ENCODE assay signal across 7 cellular contexts in the genomic region with DNA sequence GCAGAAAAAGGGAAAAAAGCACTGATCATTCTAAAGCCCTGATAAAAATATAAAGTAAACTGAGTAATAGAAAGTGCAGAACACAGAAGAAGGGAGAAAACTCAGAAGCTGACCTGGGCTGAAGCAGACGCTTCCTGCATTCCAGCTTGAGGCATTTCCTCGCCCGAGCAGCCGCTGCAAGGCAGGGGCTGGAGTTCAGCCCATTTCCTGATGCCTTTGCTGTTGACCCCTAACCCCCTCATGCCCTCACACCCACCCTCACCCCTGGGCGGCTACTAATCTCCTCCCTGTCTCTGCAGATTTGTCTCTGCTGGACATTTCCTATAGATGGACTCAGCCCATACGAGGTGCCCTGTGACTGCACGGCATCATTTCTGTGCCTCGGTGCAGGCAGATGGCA.
"Had no signal": no experiment of that assay in that cellular context is flagged by ENCODE, and none has a peak within 500 bp of the region (broad histone marks: within the 10 kb centered on the region; RNA-seq: fewer than 3 reads in every experiment).

No MANE protein-coding gene starts in this region.

- ATAC-seq: HepG2 had no signal

- H3K27ac ChIP-seq: GM23248, HL-60 had no signal

- DNase-seq: GM23248, H7, HCEC 1CT, KBM-7 had no signal

- FAIRE-seq: HepG2 had no signal

- H3K4me3 ChIP-seq: GM23248 had no signal

- H3K4me3 Mint-ChIP-seq: IgD-negative memory B cell had no signal

- H3K36me3 Mint-ChIP-seq: IgD-negative memory B cell had no signal

- H3K4me1 Mint-ChIP-seq: IgD-negative memory B cell had no signal

- H3K27ac Mint-ChIP-seq: IgD-negative memory B cell had no signal

- H2AFZ ChIP-seq: GM23248 had no signal

- H3K9ac ChIP-seq: GM23248 had no signal
